ENCODE assay signal across 23 cellular contexts in genomic region chr12:81222841-81223595, GRCh38.
DNase-seq lines count a peak whose midpoint lies in the region; ATAC-seq and TF ChIP-seq lines count a peak whose summit lies in the region.
"Had no signal": no experiment of that assay in that cellular context is flagged by ENCODE, and none has a peak within 500 bp of the region (broad histone marks: within the 10 kb centered on the region; RNA-seq: fewer than 3 reads in every experiment).

No MANE protein-coding gene starts in this region.

- no peak overlapping the region for H3K27ac Mint-ChIP-seq in HFFc6
- H3K27ac Mint-ChIP-seq: activated CD4-positive, alpha-beta T cell treated with anti-CD3 and anti-CD28 coated beads for 36 hours; CD4-positive, alpha-beta T cell; progenitor cell of endocrine pancreas; T-helper 1 cell treated with Interleukin-12 subunit alpha and Interleukin-12 subunit beta and Interleukin-4 antibody, amounts not matched to agents 30 μg/mL and 1 μg/mL, for 36 hours had no signal

- H2BK120ac ChIP-seq in neuronal stem cell (ENCODE audit: low read depth, low read length) = no peak overlapping the region

- H4K8ac ChIP-seq in neuronal stem cell (ENCODE audit: low read depth, low read length) = no peak overlapping the region

- no peaks in the 10 kb centered on the region; the same call in 1 of the 2 replicates for H3K27me3 Mint-ChIP-seq in HFFc6 (ENCODE audit: insufficient read depth)
- H3K27me3 Mint-ChIP-seq: activated CD4-positive, alpha-beta T cell treated with anti-CD3 and anti-CD28 coated beads for 36 hours; CD4-positive, alpha-beta T cell; progenitor cell of endocrine pancreas had no signal

- no peak overlapping the region for H2BK5ac ChIP-seq in neuronal stem cell (ENCODE audit: low read length)

- H3K4me3 ChIP-seq in AG09309 (ENCODE audit: control insufficient read depth, low read depth, low read length) (no peak overlapping the region), neuronal stem cell (ENCODE audit: low read length in 2 of 2) (no peak overlapping the region), esophagus squamous epithelium (no peak overlapping the region)
- H3K4me3 ChIP-seq: adrenal gland, lung, skin epidermis, upper lobe of right lung had no signal

- no peak overlapping the region for H3K4me2 ChIP-seq in neuronal stem cell (ENCODE audit: insufficient read depth, low read length, poor library complexity, severe bottlenecking)

- no peak overlapping the region for H2BK15ac ChIP-seq in neuronal stem cell (ENCODE audit: low read length)

- H3K4me1 Mint-ChIP-seq in HFFc6 (ENCODE audit: low read depth) = no peaks in the 10 kb centered on the region; the same call in 1 of the 2 replicates
- H3K4me1 Mint-ChIP-seq: activated CD4-positive, alpha-beta T cell treated with anti-CD3 and anti-CD28 coated beads for 36 hours had no signal

- H3K79me1 ChIP-seq in neuronal stem cell (ENCODE audit: low read depth, low read length) = no peaks in the 10 kb centered on the region

- H3K23ac ChIP-seq in neuronal stem cell (ENCODE audit: low read depth, low read length, poor library complexity) = no peak overlapping the region

- no peak overlapping the region for H3K18ac ChIP-seq in neuronal stem cell (ENCODE audit: low read length)

- TF ChIP-seq POLR2A in esophagus squamous epithelium (IDR thresholded peaks at IDR 0.05) = no peak

- no peaks in the 10 kb centered on the region for H3K4me1 ChIP-seq in neuronal stem cell (ENCODE audit: control insufficient read depth in 2 of 2, insufficient read depth in 1 of 2, low read depth in 1 of 2, low read length in 2 of 2)
- H3K4me1 ChIP-seq in esophagus squamous epithelium = no peaks in the 10 kb centered on the region
- H3K4me1 ChIP-seq: upper lobe of right lung had no signal

- WGBS in neuronal stem cell (ENCODE audit: extremely low coverage in 2 of 2, insufficient read length in 2 of 2, insufficient replicate concordance in 1 of 2), 2 donors = no CpG with 5 or more reads among the region's 5 CpGs
- WGBS in esophagus squamous epithelium, 2 donors = 45 to 46% methylated on average over 5 of the region's 5 CpGs

- H2BK12ac ChIP-seq in neuronal stem cell (ENCODE audit: low read length) = no peak overlapping the region

- H3K27me3 ChIP-seq in neuronal stem cell (ENCODE audit: control insufficient read depth in 3 of 3, insufficient read depth in 3 of 3, low read depth in 1 of 3, low read length in 3 of 3) (no peaks in the 10 kb centered on the region), esophagus squamous epithelium (no peaks in the 10 kb centered on the region)
- H3K27me3 ChIP-seq: adrenal gland, upper lobe of right lung had no signal

- no peaks in the 10 kb centered on the region for H3K36me3 Mint-ChIP-seq in HFFc6 (ENCODE audit: low read depth)

- ATAC-seq in HG03442 (IDR thresholded peaks at IDR 0.05; ENCODE audit: unreplicated experiment) (no peak), GM21619 (IDR thresholded peaks at IDR 0.05; ENCODE audit: unreplicated experiment) (no peak)
- ATAC-seq: activated CD4-positive, alpha-beta T cell treated with anti-CD3 and anti-CD28 coated beads for 36 hours; activated T-cell treated with anti-CD3 and anti-CD28 coated beads, Interleukin-2, amount 50 U/mL, for 4 hours; upper lobe of right lung had no signal

- no peaks in the 10 kb centered on the region for H3K9me3 Mint-ChIP-seq in HFFc6
- H3K9me3 Mint-ChIP-seq: CD4-positive, alpha-beta T cell; T-helper 1 cell treated with Interleukin-12 subunit alpha and Interleukin-12 subunit beta and Interleukin-4 antibody, amounts not matched to agents 30 μg/mL and 1 μg/mL, for 36 hours had no signal

- peak overlapping the region; percentile 79 for H3K27ac ChIP-seq in caudate nucleus (ENCODE audit: low read depth, low read length)
- no peak overlapping the region for H3K27ac ChIP-seq in neuronal stem cell (replicated peaks; ENCODE audit: low read length)
- H3K27ac ChIP-seq in esophagus squamous epithelium = no peak overlapping the region
- H3K27ac ChIP-seq: adrenal gland, upper lobe of right lung had no signal

- H3K9me3 ChIP-seq in neuronal stem cell (replicated peaks in 1 of 2; ENCODE audit: control insufficient read depth in 2 of 2, insufficient read depth in 1 of 2, low read depth in 1 of 2, low read length in 2 of 2) = no peaks in the 10 kb centered on the region
- H3K9me3 ChIP-seq in esophagus squamous epithelium = no peaks in the 10 kb centered on the region
- H3K9me3 ChIP-seq: adrenal gland, upper lobe of right lung had no signal

- H2AFZ ChIP-seq in neuronal stem cell (ENCODE audit: low read length) = peak overlapping the region; percentile 38

- DNase-seq in AG09309 (ENCODE audit: low read depth) (peak; percentile 28), HFFc6 (peak; percentile 3), caudate nucleus (lab: John Stamatoyannopoulos, UW) (peak in 3 of 61 donors; percentile 1 to 9 (median 6)), neuronal stem cell (ENCODE audit: low spot score) (no peak), esophagus squamous epithelium (lab: John Stamatoyannopoulos, UW) (no peak), NCI-H128 (lab: John Stamatoyannopoulos, UW; ENCODE audit: unreplicated experiment) (no peak)
- DNase-seq: activated CD4-positive, alpha-beta T cell treated with anti-CD3 and anti-CD28 coated beads for 36 hours; activated T-cell treated with anti-CD3 and anti-CD28 coated beads, Interleukin-2, amount 50 U/mL, for 4 hours; adrenal gland; CD4-positive, alpha-beta T cell; cortex of kidney; GOT3; KBM-7; kidney glomerular epithelial cell; NCI-H526; stimulated activated CD4-positive, alpha-beta T cell treated with anti-CD3 and anti-CD28 coated beads, Interleukin-2, amount 100 ng/mL, for 24 hours; upper lobe of right lung had no signal

- H3K9ac ChIP-seq in neuronal stem cell (ENCODE audit: low read depth, low read length, poor library complexity) = no peak overlapping the region

- TF ChIP-seq CTCF in AG09309 (IDR thresholded peaks at IDR 0.05; ENCODE audit: control insufficient read depth, insufficient read depth, low read depth, low read length, missing control alignments) = no peak
- TF ChIP-seq CTCF in HFFc6 (IDR thresholded peaks at IDR 0.05) = no peak
- no peak for TF ChIP-seq CTCF in esophagus squamous epithelium (IDR thresholded peaks at IDR 0.05)

- H3K14ac ChIP-seq in neuronal stem cell (ENCODE audit: low read length) = no peak overlapping the region

- H3K4ac ChIP-seq in neuronal stem cell (ENCODE audit: low read length) = no peak overlapping the region

- no peak overlapping the region for H3K4me3 Mint-ChIP-seq in HFFc6
- H3K4me3 Mint-ChIP-seq: activated CD4-positive, alpha-beta T cell treated with anti-CD3 and anti-CD28 coated beads for 36 hours; activated T-cell treated with anti-CD3 and anti-CD28 coated beads, Interleukin-2, amount 50 U/mL, for 4 hours; CD4-positive, alpha-beta T cell; T-helper 1 cell treated with Interleukin-12 subunit alpha and Interleukin-12 subunit beta and Interleukin-4 antibody, amounts not matched to agents 30 μg/mL and 1 μg/mL, for 36 hours had no signal

- intact Hi-C loops in esophagus squamous epithelium (cut with DNase I) = no loop called here

- no peak overlapping the region for H2AK5ac ChIP-seq in neuronal stem cell (ENCODE audit: low read depth, low read length)

- H4K91ac ChIP-seq in neuronal stem cell (ENCODE audit: low read depth, low read length, poor library complexity) = no peak overlapping the region

- H3K36me3 ChIP-seq in neuronal stem cell (replicated peaks in 1 of 2; ENCODE audit: control insufficient read depth in 2 of 2, insufficient read depth in 2 of 2, low read length in 2 of 2) = no peaks in the 10 kb centered on the region
- H3K36me3 ChIP-seq in esophagus squamous epithelium = no peaks in the 10 kb centered on the region
- H3K36me3 ChIP-seq: adrenal gland, upper lobe of right lung had no signal

Comparison
In these comparisons a context has a peak if more than half of its experiments do, and no peak if none do; other contexts are left out.
1. DNase-seq: peak in AG09309 (single experiment) and HFFc6 (single experiment); none in neuronal stem cell (single experiment), esophagus squamous epithelium (single experiment) and NCI-H128 (single experiment).